In genomic region chr3:17232442-17232841, GRCh38 we compare ENCODE assay signal across 24 cellular contexts.
A peak's percentile ranks its signal among the peaks of the same experiment; 100 is the strongest.
DNase-seq lines count a peak whose midpoint lies in the region; ATAC-seq and TF ChIP-seq lines count a peak whose summit lies in the region.
"Had no signal": no experiment of that assay in that cellular context is flagged by ENCODE, and none has a peak within 500 bp of the region (broad histone marks: within the 10 kb centered on the region; RNA-seq: fewer than 3 reads in every experiment).

No MANE protein-coding gene starts in this region.

- peaks cover 31% of the 10 kb centered on the region for H3K4me1 ChIP-seq in Karpas-422 (ENCODE audit: low read length)
- no peaks in the 10 kb centered on the region for H3K4me1 ChIP-seq in esophagus squamous epithelium

- no peaks in the 10 kb centered on the region for H3K9me2 ChIP-seq in Karpas-422 (replicated peaks; ENCODE audit: insufficient read depth, low read length)

- H3K4me3 ChIP-seq in Karpas-422 (ENCODE audit: low read length) (no peak overlapping the region), esophagus squamous epithelium (no peak overlapping the region)
- H3K4me3 ChIP-seq: GM23248, ovary had no signal

- TF ChIP-seq POLR2A in esophagus squamous epithelium (IDR thresholded peaks at IDR 0.05) = no peak

- no peaks in the 10 kb centered on the region for H4K20me1 ChIP-seq in Karpas-422 (ENCODE audit: insufficient read depth, low read depth, low read length)

- intact Hi-C loops in esophagus squamous epithelium (cut with DNase I) = loop anchor here (10.0 kb wide), 1 partner anchor 628 kb away; the partner anchor contains the start of gene DAZL
- intact Hi-C loops in Right ventricle myocardium superior (cut with DNase I) = loop anchor here (2.0 kb wide), 2 partner anchors 48 to 632 kb away; no protein-coding TSS in a partner anchor

- H3K4me2 ChIP-seq in Karpas-422 (ENCODE audit: low read depth, low read length, poor library complexity, severe bottlenecking) = no peak overlapping the region

- H3K9ac ChIP-seq in Karpas-422 (ENCODE audit: low read length) = no peak overlapping the region
- H3K9ac ChIP-seq: GM23248 had no signal

- no peaks in the 10 kb centered on the region for H3K36me3 ChIP-seq in Karpas-422 (ENCODE audit: insufficient read depth, low read length)
- peaks cover 0 to 4% (median 0%) of the 10 kb centered on the region in 3 donors for H3K36me3 ChIP-seq in esophagus squamous epithelium
- H3K36me3 ChIP-seq: ovary had no signal

- H3K79me2 ChIP-seq in Karpas-422 (ENCODE audit: low read length) = no peaks in the 10 kb centered on the region

- H3K9me3 ChIP-seq in Karpas-422 (ENCODE audit: low read length) = no peaks in the 10 kb centered on the region
- H3K9me3 ChIP-seq in esophagus squamous epithelium = no peaks in the 10 kb centered on the region
- H3K9me3 ChIP-seq: Caco-2, ovary had no signal

- H2AFZ ChIP-seq in Karpas-422 (ENCODE audit: low read length) = no peak overlapping the region
- H2AFZ ChIP-seq: GM23248 had no signal

- H3K27ac ChIP-seq in Karpas-422 (ENCODE audit: low read length) = no peak overlapping the region
- H3K27ac ChIP-seq in esophagus squamous epithelium = no peak overlapping the region
- H3K27ac ChIP-seq: GM23248, ovary had no signal

- H3K27me3 ChIP-seq in Karpas-422 (ENCODE audit: low read length) (no peaks in the 10 kb centered on the region), esophagus squamous epithelium (no peaks in the 10 kb centered on the region)
- H3K27me3 ChIP-seq: ovary had no signal

- DNase-seq in NCI-H1417 (lab: John Stamatoyannopoulos, UW) (peak in 2 of 3 experiments; percentile 14 to 31), NCI-H1417 treated with DMSO at 0.1 percent for 48 hours (lab: John Stamatoyannopoulos, UW) (no peak), cerebellar cortex (ENCODE audit: low spot score) (peak; percentile 9), Karpas-422 (no peak), esophagus squamous epithelium (lab: John Stamatoyannopoulos, UW) (no peak), Right ventricle myocardium superior (no peak)
- DNase-seq: 8988T; activated CD4-positive, alpha-beta T cell treated with anti-CD3 and anti-CD28 coated beads, Interleukin-2, amount 50 U/mL, for 4 hours; activated naive CD4-positive, alpha-beta T cell treated with Interleukin-2 at 50 U/mL for 16 hours; Caco-2; cerebellar nuclear complex; dermis blood vessel endothelial cell; DND-41; endodermal cell; GM23248; NCI-H1092; NCI-H2227 treated with DMSO at 0.1 percent for 48 hours; ovary; RPMI8226; T-cell; trophoblast cell had no signal

- ATAC-seq in GM19351 (IDR thresholded peaks at IDR 0.05; ENCODE audit: unreplicated experiment) (peak; percentile 62), HG03565 (IDR thresholded peaks at IDR 0.05; ENCODE audit: unreplicated experiment) (peak; percentile 32), Right ventricle myocardium superior (ENCODE audit: poor library complexity) (no peak)
- ATAC-seq: stimulated activated memory B cell treated with anti-CD40 and anti-IgM and Interleukin-4, amounts not matched to agents 10 μg/mL and 1 μg/mL and 100 μg/mL, for 72 hours had no signal

- TF ChIP-seq CTCF in esophagus squamous epithelium (IDR thresholded peaks at IDR 0.05) = no peak

Comparison
In these comparisons a context has a peak if more than half of its experiments do, and no peak if none do; other contexts are left out.
1. DNase-seq: peak in NCI-H1417 (2 of 3) and cerebellar cortex (single experiment); none in NCI-H1417 treated with DMSO at 0.1 percent for 48 hours (single experiment), Karpas-422 (single experiment), esophagus squamous epithelium (single experiment) and Right ventricle myocardium superior (single experiment).